In genomic region chr20:25083141-25083772, GRCh38 we compare ENCODE assay signal across 1 cellular context.
TF ChIP-seq lines count a peak whose summit lies in the region.

No MANE protein-coding gene starts in this region.

TF ChIP-seq in GM23338, 12 proteins besides CTCF, POLR2A, EP300 and RAD21 (continued from another document):
- TF ChIP-seq ZNF462 (CRISPR knock-in tag; IDR thresholded peaks at IDR 0.05) (no peak), STAT1 (IDR thresholded peaks at IDR 0.05; ENCODE audit: unreplicated experiment) (no peak), ZNF331 (CRISPR knock-in tag; IDR thresholded peaks at IDR 0.05; ENCODE audit: low read depth) (no peak), EZH2 (IDR thresholded peaks at IDR 0.05; ENCODE audit: low read depth, unreplicated experiment) (peak; percentile 98), NANOG (IDR thresholded peaks at IDR 0.05; ENCODE audit: borderline replicate concordance) (no peak), POLR2AphosphoS5 (IDR thresholded peaks at IDR 0.05; ENCODE audit: low read depth) (no peak)
